In the genomic region with DNA sequence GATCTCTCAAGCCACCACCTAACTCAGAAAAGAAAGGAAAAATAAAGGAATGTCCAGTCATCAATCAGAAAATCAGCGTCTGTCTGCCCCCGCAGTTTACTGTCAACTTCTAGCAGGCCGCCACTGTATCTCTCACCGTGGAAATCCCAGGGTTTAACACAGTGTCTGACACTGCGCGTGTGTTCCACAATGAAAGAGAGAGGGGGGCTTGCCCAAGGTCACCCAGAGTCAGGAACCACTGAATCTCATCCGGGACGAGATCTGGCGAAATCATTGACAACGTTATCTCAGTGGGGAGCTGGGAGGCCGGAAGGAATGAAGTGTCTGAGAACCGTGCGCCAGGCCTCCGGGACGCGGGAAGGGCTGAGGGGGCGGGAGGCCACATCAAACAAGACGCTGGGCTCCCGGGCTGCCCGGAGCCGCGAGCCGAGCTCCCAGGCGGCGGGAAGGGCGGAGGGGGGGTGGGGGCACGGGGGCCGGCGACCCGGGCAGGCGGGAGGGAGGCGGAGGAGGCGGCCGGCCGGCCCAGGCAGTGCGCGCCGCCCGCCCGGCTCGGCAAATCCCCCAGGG, we compare ENCODE assay signal across 8 cellular contexts. TPM values are rescaled to one million over a fixed set of nuclear protein-coding genes. Genes with fewer than 3 reads are reported as not detected.
DNase-seq lines count a peak whose midpoint lies in the region; ATAC-seq and TF ChIP-seq lines count a peak whose summit lies in the region.

No MANE protein-coding gene starts in this region.

- peak overlapping the region; percentile 46 for H3K4me3 ChIP-seq in AG04450 (ENCODE audit: low read depth, low read length)
- H3K4me3 ChIP-seq in SJSA1, result peak overlapping the region; percentile 50
- peak overlapping the region; percentile 87 for H3K4me3 ChIP-seq in coronary artery
- H3K4me3 ChIP-seq in lung, result peak overlapping the region; percentile 9

- H3K27me3 ChIP-seq in AG04450 (ENCODE audit: control insufficient read depth, insufficient read depth, low read length) (peaks cover 31% of the 10 kb centered on the region), SJSA1 (replicated peaks) (no peaks in the 10 kb centered on the region), lung (ENCODE audit: control insufficient read depth, insufficient read depth) (no peaks in the 10 kb centered on the region)

- peak overlapping the region; percentile 31 for H3K27ac ChIP-seq in AG04450 (ENCODE audit: low read depth, low read length)
- H3K27ac ChIP-seq in SJSA1, result peak overlapping the region; percentile 82
- H3K27ac ChIP-seq in coronary artery, result peak overlapping the region; percentile 99
- peak overlapping the region; percentile 70 to 71 for H3K27ac ChIP-seq in lung (ENCODE audit: low read depth in 1 of 2, low read length in 1 of 2)

- CTCF ChIA-PET in AG04450 (lab: Charles Lee), result no interaction called here

- peaks cover 58% of the 10 kb centered on the region for H3K4me1 Mint-ChIP-seq in stimulated activated naive CD8-positive, alpha-beta T cell treated with anti-CD3 and anti-CD28 coated beads, Interleukin-15, amount 100 ng/mL, for 72 hours

- POLR2A ChIA-PET in AG04450 (lab: Yijun Ruan, JAX), result interaction anchor here (0.6 to 1.4 kb wide), 2 partner anchors 62 to 131 kb away, joined by 3 to 9 read pairs; no protein-coding TSS in a partner anchor

- 2 to 6% methylated on average over 32 to 41 of the region's 41 CpGs for WGBS in lung, 2 donors

- H3K4me3 Mint-ChIP-seq in stimulated activated naive CD8-positive, alpha-beta T cell treated with anti-CD3 and anti-CD28 coated beads, Interleukin-15, amount 100 ng/mL, for 72 hours, result peak overlapping the region; percentile 53 to 78

- H3K4me1 ChIP-seq in SJSA1 (replicated peaks) (peaks cover 39% of the 10 kb centered on the region), lung (ENCODE audit: control insufficient read depth in 2 of 2, insufficient read depth in 2 of 2, low read length in 2 of 2) (peaks cover 0 to 7% of the 10 kb centered on the region in 2 donors)

- H3K36me3 ChIP-seq in SJSA1, result peaks cover 23% of the 10 kb centered on the region
- no peaks in the 10 kb centered on the region for H3K36me3 ChIP-seq in lung (ENCODE audit: control insufficient read depth in 2 of 2, insufficient read depth in 2 of 2, low read length in 2 of 2)

- H3K27me3 Mint-ChIP-seq in stimulated activated naive CD8-positive, alpha-beta T cell treated with anti-CD3 and anti-CD28 coated beads, Interleukin-15, amount 100 ng/mL, for 72 hours, result peaks cover 79% of the 10 kb centered on the region

- H3K9me3 ChIP-seq in AG04450 (ENCODE audit: control insufficient read depth, insufficient read depth, low read length) (no peaks in the 10 kb centered on the region; the same call in 1 of the 2 replicates), SJSA1 (replicated peaks) (no peaks in the 10 kb centered on the region), lung (ENCODE audit: control insufficient read depth in 2 of 2, insufficient read depth in 1 of 2, low read length in 1 of 2) (no peaks in the 10 kb centered on the region)

- TF ChIP-seq CTCF in AG04450 (IDR thresholded peaks at IDR 0.05; ENCODE audit: low read depth, low read length) (no peak), coronary artery (IDR thresholded peaks at IDR 0.05) (no peak), lung (IDR thresholded peaks at IDR 0.05; ENCODE audit: control extremely low read depth, extremely low read depth) (no peak)

- H3K9me3 Mint-ChIP-seq in stimulated activated naive CD8-positive, alpha-beta T cell treated with anti-CD3 and anti-CD28 coated beads, Interleukin-15, amount 100 ng/mL, for 72 hours, result no peaks in the 10 kb centered on the region

- DNase-seq in AG04450 (ENCODE audit: low read depth, low spot score) (no peak), H4 (ENCODE audit: low spot score) (peak; percentile 55), SJSA1 (ENCODE audit: low read depth in 1 of 2, low spot score in 2 of 2) (peak; percentile 72 to 73), coronary artery (ENCODE audit: low spot score) (peak; percentile 86), lung (ENCODE audit: low spot score) (peak; percentile 67)
- peak; percentile 37 to 41 for DNase-seq in stimulated activated naive CD8-positive, alpha-beta T cell treated with anti-CD3 and anti-CD28 coated beads, Interleukin-15, amount 100 ng/mL, for 72 hours
- DNase-seq in NK-92 treated with Interleukin-12 subunit alpha and Interleukin-12 subunit beta, amount 100 ng/mL, for 24 hours (lab: John Stamatoyannopoulos, UW), result no peak

- no peak overlapping the region for H3K27ac Mint-ChIP-seq in stimulated activated naive CD8-positive, alpha-beta T cell treated with anti-CD3 and anti-CD28 coated beads, Interleukin-15, amount 100 ng/mL, for 72 hours

- ATAC-seq in lung (ENCODE audit: insufficient read depth, low FRiP score), result no peak
- peak; percentile 16 for ATAC-seq in stimulated activated naive CD8-positive, alpha-beta T cell treated with anti-CD3 and anti-CD28 coated beads, Interleukin-15, amount 100 ng/mL, for 72 hours
- no peak for ATAC-seq in HG03135 (IDR thresholded peaks at IDR 0.05; ENCODE audit: unreplicated experiment)

RNA-seq across cellular contexts. Expression of gene HES1, which starts 2.2 kb away (rescaled TPM):
- polyA plus RNA-seq in AG04450 (2011; rRNA removed) (1.3 and 1.9 TPM in 2 replicates), lung (10 to 100 TPM; 16.5 to 24.3 TPM)
- 3.1 and 4.9 TPM in 2 replicates for polyA minus RNA-seq in AG04450 (2011; rRNA and poly(A)+ RNA removed)
- total RNA-seq in H4 (2014; rRNA removed; shearing (Covaris generic)), result 19.3 and 22.5 TPM in 2 replicates
- total RNA-seq in SJSA1 (2014; rRNA removed; shearing (Covaris generic)), result 39.2 and 44.1 TPM in 2 replicates
- total RNA-seq in lung, result 10 to 100 TPM; 30.8 to 70.6 TPM

Comparison
In these comparisons a context has a peak if more than half of its experiments do, and no peak if none do; other contexts are left out.
1. DNase-seq: peak in H4 (single experiment), SJSA1 (2 of 2), coronary artery (single experiment), lung (single experiment) and stimulated activated naive CD8-positive, alpha-beta T cell treated with anti-CD3 and anti-CD28 coated beads, Interleukin-15, amount 100 ng/mL, for 72 hours (2 of 2); none in AG04450 (single experiment) and NK-92 treated with Interleukin-12 subunit alpha and Interleukin-12 subunit beta, amount 100 ng/mL, for 24 hours (single experiment).
2. H3K27ac ChIP-seq: peak in every context shown above with its lines; median percentile 99 in coronary artery; 82 in SJSA1; 70 in lung; 31 in AG04450.
3. H3K4me3 ChIP-seq: peak in every context shown above with its lines; median percentile 87 in coronary artery; 50 in SJSA1; 46 in AG04450; 9 in lung.